Comparison of ENCODE assay signal across 9 cellular contexts in the genomic region with DNA sequence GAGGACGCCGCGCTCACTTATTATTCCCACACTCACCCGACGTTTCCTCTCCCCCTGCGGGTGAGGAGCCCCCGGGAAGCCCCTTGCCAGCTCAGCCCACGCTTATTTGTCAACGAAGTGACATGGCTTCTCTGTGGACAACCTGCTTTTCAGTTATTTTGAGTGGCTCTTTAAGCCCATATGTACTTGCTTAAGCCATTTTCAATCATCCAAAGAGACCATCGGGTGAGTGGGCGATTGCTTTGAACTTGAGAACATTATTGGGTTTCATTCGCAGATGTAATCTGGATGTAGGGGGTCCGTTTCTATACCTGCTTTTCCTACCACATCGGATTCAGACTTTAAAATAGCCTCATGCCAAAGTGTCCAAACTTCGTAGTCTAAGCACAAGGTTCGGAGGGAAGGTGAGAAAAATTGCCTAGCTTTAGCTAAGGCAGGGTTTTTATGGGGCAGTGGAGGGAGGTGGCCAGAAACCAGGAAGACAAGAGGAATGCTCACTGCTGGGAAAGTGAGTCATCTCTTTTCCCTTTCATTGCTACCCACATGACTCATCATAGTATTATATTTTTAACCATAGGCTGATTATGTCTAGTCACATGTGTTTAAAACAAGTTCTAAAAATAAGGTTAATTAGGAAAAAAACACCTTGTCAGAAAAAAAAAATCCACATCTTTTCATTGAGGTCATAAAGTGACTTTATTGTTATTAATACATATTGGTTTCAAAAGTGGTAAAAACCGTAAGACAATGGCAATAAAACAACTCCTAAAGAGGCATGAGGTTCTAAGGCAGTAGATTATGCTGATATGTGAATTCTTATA.
DNase-seq lines count a peak whose midpoint lies in the region; ATAC-seq, FAIRE-seq and TF ChIP-seq lines count a peak whose summit lies in the region.
"Had no signal": no experiment of that assay in that cellular context is flagged by ENCODE, and none has a peak within 500 bp of the region (broad histone marks: within the 10 kb centered on the region; RNA-seq: fewer than 3 reads in every experiment).

No MANE protein-coding gene starts in this region.

- no peaks in the 10 kb centered on the region for H3K4me1 ChIP-seq in HepG2 (ENCODE audit: insufficient read depth, low read length)

- no peak overlapping the region for H3K9ac ChIP-seq in HepG2 (ENCODE audit: insufficient read depth, low read depth, low read length)

- no peaks in the 10 kb centered on the region for H3K36me3 ChIP-seq in HepG2 (replicated peaks in 1 of 2; ENCODE audit: control insufficient read depth in 1 of 2, insufficient read depth in 2 of 2, low read length in 2 of 2)

- no peaks in the 10 kb centered on the region for H3K27me3 ChIP-seq in HepG2 (ENCODE audit: control insufficient read depth in 1 of 2, insufficient read depth in 2 of 2, low read length in 2 of 2)

- TF ChIP-seq CTCF in AG09319 (IDR thresholded peaks at IDR 0.05; ENCODE audit: low read depth, low read length) = no peak
- TF ChIP-seq CTCF in HepG2 (CRISPR knock-in tag; IDR thresholded peaks at IDR 0.05) = no peak

- TF ChIP-seq EP300 in HepG2 (IDR thresholded peaks at IDR 0.05; ENCODE audit: low read depth in 2 of 2, low read length in 2 of 2) = no peak
- TF ChIP-seq EP300 in HepG2 (CRISPR knock-in tag; IDR thresholded peaks at IDR 0.05; ENCODE audit: borderline replicate concordance) = no peak

- peak; percentile 57 for DNase-seq in AG09319 (ENCODE audit: extremely low read depth, low read depth)
- DNase-seq in HPDE6-E6E7 (ENCODE audit: extremely low spot score) = peak; percentile 79
- peak; percentile 86 for DNase-seq in astrocyte of the hippocampus (ENCODE audit: low read depth, low spot score)
- peak; percentile 1 for DNase-seq in HepG2 (ENCODE audit: low spot score)
- DNase-seq in NCI-H345 (lab: John Stamatoyannopoulos, UW) = no peak
- no peak for DNase-seq in stimulated activated CD4-positive, alpha-beta T cell treated with anti-CD3 and anti-CD28 coated beads, Interleukin-2, amount 100 ng/mL, for 24 hours
- DNase-seq: NCI-H526 treated with DMSO at 0.1 percent for 48 hours had no signal

- H3K79me2 ChIP-seq in HepG2 (ENCODE audit: insufficient read depth, low read length) = no peaks in the 10 kb centered on the region

- BruUV-seq in HepG2 (replicated peaks; lab: Mats Ljungman, UMichigan) = no TSS peak

- in situ Hi-C loops in HepG2 (cut with HindIII; ENCODE audit: extremely low pct_ligation_motif_present, low pct_unique_long_range_greater_than_20kb) = no loop called here

- H3K4me2 ChIP-seq in HepG2 (ENCODE audit: low read depth, low read length) = no peak overlapping the region

- no peak for ATAC-seq in HepG2
- no peak for ATAC-seq in GM18505 (IDR thresholded peaks at IDR 0.05; ENCODE audit: unreplicated experiment)
- no peak for ATAC-seq in HG03135 (IDR thresholded peaks at IDR 0.05; ENCODE audit: unreplicated experiment)

- TF ChIP-seq RAD21 in HepG2 (CRISPR knock-in tag; IDR thresholded peaks at IDR 0.05) = no peak

- no peaks in the 10 kb centered on the region for H4K20me1 ChIP-seq in HepG2 (ENCODE audit: insufficient read depth, low read length)

- TF ChIP-seq POLR2A in HepG2 (IDR thresholded peaks at IDR 0.05; ENCODE audit: insufficient read depth in 1 of 2, low read depth in 2 of 2, low read length in 2 of 2) (no peak), GM18505 (IDR thresholded peaks at IDR 0.05; ENCODE audit: borderline replicate concordance, extremely low read depth, insufficient read depth, insufficient read length) (no peak)

- POLR2A ChIA-PET in HepG2 (lab: Yijun Ruan, JAX) = no interaction called here

- FAIRE-seq in HepG2 (lab: Jason Lieb, UNC) = no peak

- no peak overlapping the region for H2AFZ ChIP-seq in HepG2 (ENCODE audit: low read length)

- WGBS in HepG2 (ENCODE audit: low lambda C conversion rate) = 11% methylated on average over 17 of the region's 17 CpGs

- CTCF ChIA-PET in HepG2 (lab: Yijun Ruan, JAX; ENCODE audit: low intra/inter-chr PET ratio, low total read pairs) = no interaction called here

- peaks cover 38% of the 10 kb centered on the region for H3K9me3 ChIP-seq in HepG2 (ENCODE audit: low read length)

- no peak overlapping the region for H3K4me3 ChIP-seq in HepG2 (replicated peaks in 1 of 3; ENCODE audit: insufficient read depth in 1 of 3, low read depth in 2 of 3, low read length in 3 of 3)

- intact Hi-C loops in HepG2 (cut with micrococcal nuclease; ENCODE audit: unreplicated experiment) = no loop called here

- H3K27ac ChIP-seq in HepG2 (ENCODE audit: extremely low read length, insufficient read depth, low read length) = no peak overlapping the region

TF ChIP-seq in HepG2, 621 proteins besides CTCF, POLR2A, EP300 and RAD21:
- TF ChIP-seq FOSL2 (CRISPR knock-in tag; IDR thresholded peaks at IDR 0.05) (peak; percentile 53), RARG (CRISPR knock-in tag; IDR thresholded peaks at IDR 0.05; ENCODE audit: low read depth) (no peak)

Comparison
In these comparisons a context has a peak if more than half of its experiments do, and no peak if none do; other contexts are left out.
1. DNase-seq: peak in AG09319 (single experiment), HPDE6-E6E7 (single experiment), astrocyte of the hippocampus (single experiment) and HepG2 (single experiment); none in NCI-H345 (single experiment) and stimulated activated CD4-positive, alpha-beta T cell treated with anti-CD3 and anti-CD28 coated beads, Interleukin-2, amount 100 ng/mL, for 24 hours (0 of 2).